Comparison of ENCODE assay signal across 8 cellular contexts in genomic region chr9:122264360-122265264, GRCh38. TPM values are rescaled to one million over a fixed set of nuclear protein-coding genes. Genes with fewer than 3 reads are reported as not detected.
DNase-seq lines count a peak whose midpoint lies in the region; ATAC-seq and TF ChIP-seq lines count a peak whose summit lies in the region.

A gene with protein sequence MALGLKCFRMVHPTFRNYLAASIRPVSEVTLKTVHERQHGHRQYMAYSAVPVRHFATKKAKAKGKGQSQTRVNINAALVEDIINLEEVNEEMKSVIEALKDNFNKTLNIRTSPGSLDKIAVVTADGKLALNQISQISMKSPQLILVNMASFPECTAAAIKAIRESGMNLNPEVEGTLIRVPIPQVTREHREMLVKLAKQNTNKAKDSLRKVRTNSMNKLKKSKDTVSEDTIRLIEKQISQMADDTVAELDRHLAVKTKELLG (plus strand): TSS chr9:122264882. CDS start chr9:122270892, 6,010 bp downstream.
Gene RBM18, minus strand, starts transcription at chr9:122264840. Its CDS starts 3,348 bp downstream, at chr9:122261492.

- no peak for TF ChIP-seq CTCF in PC-3 (conservative IDR thresholded peaks at IDR 0.05; ENCODE audit: low read depth, low read length)

- peak within 1 kb of the TSS; percentile 88 for H3K4me2 ChIP-seq in PC-3 (ENCODE audit: low read length)

- 0% methylated on average over 63 to 64 of the region's 64 CpGs for WGBS in esophagus, 2 donors

- peak within 1 kb of the TSS; percentile 98 for H3K9ac ChIP-seq in PC-3 (ENCODE audit: low read length)
- H3K9ac ChIP-seq in mucosa of stomach (ENCODE audit: low read length): peak within 1 kb of the TSS; percentile 86

- peak within 1 kb of the TSS; percentile 100 for H3K27ac Mint-ChIP-seq in activated T-cell treated with anti-CD3 and anti-CD28 coated beads, Interleukin-2, amount 50 U/mL, for 24 hours

- DNase-seq in DMS114 treated with DMSO at 0.1 percent for 48 hours (lab: John Stamatoyannopoulos, UW; ENCODE audit: unreplicated experiment) (peak; percentile 64), HuH-7.5 (ENCODE audit: low spot score) (peak; percentile 69), PC-3 (peak; percentile 82)
- peak; percentile 96 for DNase-seq in activated T-cell treated with anti-CD3 and anti-CD28 coated beads, Interleukin-2, amount 50 U/mL, for 24 hours
- DNase-seq in stimulated activated CD8-positive, alpha-beta memory T cell treated with anti-CD3 and anti-CD28 coated beads, Interleukin-4, amount 100 ng/mL, for 48 hours: peak; percentile 95

- peak within 1 kb of the TSS; percentile 99 for H3K4me3 Mint-ChIP-seq in activated T-cell treated with anti-CD3 and anti-CD28 coated beads, Interleukin-2, amount 50 U/mL, for 24 hours

- BruUV-seq in PC-3 (replicated peaks; lab: Mats Ljungman, UMichigan): TSS peak; percentile 66

- peaks cover 36% of the 10 kb centered on the region for H3K4me1 ChIP-seq in PC-3 (ENCODE audit: insufficient read depth, low read length)
- peaks cover 0 to 6% of the 10 kb centered on the region in 2 donors for H3K4me1 ChIP-seq in esophagus (ENCODE audit: control insufficient read depth in 2 of 2, insufficient read depth in 2 of 2, low read length in 1 of 2)
- H3K4me1 ChIP-seq in mucosa of stomach (ENCODE audit: control insufficient read depth, insufficient read depth, low read length): peaks cover 38% of the 10 kb centered on the region

- H3K27me3 Mint-ChIP-seq in activated T-cell treated with anti-CD3 and anti-CD28 coated beads, Interleukin-2, amount 50 U/mL, for 24 hours: no peaks in the 10 kb centered on the region

- peaks cover 69% of the 10 kb centered on the region for H3K79me2 ChIP-seq in PC-3 (ENCODE audit: low read length)

- H2AFZ ChIP-seq in PC-3 (ENCODE audit: low read length): peak within 1 kb of the TSS; percentile 93

- POLR2A ChIA-PET in PC-3 (lab: Charles Lee; ENCODE audit: unreplicated experiment): interaction anchor here (0.6 to 0.7 kb wide), 2 partner anchors 25 to 125 kb away, joined by 4 read pairs; no protein-coding TSS in a partner anchor

- ATAC-seq in GM21526 (IDR thresholded peaks at IDR 0.05; ENCODE audit: low FRiP score, unreplicated experiment) (peak; percentile 86), PC-3 (peak; percentile 79)

- H3K9me3 ChIP-seq in PC-3 (ENCODE audit: low read length): no peaks in the 10 kb centered on the region
- no peaks in the 10 kb centered on the region for H3K9me3 ChIP-seq in esophagus (ENCODE audit: control insufficient read depth in 2 of 2, insufficient read depth in 1 of 2, low read depth in 1 of 2, low read length in 1 of 2)
- no peaks in the 10 kb centered on the region for H3K9me3 ChIP-seq in mucosa of stomach (ENCODE audit: control insufficient read depth, low read length)

- no peaks in the 10 kb centered on the region for H3F3A ChIP-seq in PC-3 (ENCODE audit: low read length, unreplicated experiment)

- peaks cover 81% of the 10 kb centered on the region for H3K36me3 Mint-ChIP-seq in activated T-cell treated with anti-CD3 and anti-CD28 coated beads, Interleukin-2, amount 50 U/mL, for 24 hours (ENCODE audit: low read depth)

- peaks cover 52% of the 10 kb centered on the region for H3K4me1 Mint-ChIP-seq in activated T-cell treated with anti-CD3 and anti-CD28 coated beads, Interleukin-2, amount 50 U/mL, for 24 hours (ENCODE audit: low read depth)

- H3K9me2 ChIP-seq in PC-3 (replicated peaks; ENCODE audit: low read length): no peaks in the 10 kb centered on the region

- H3K27me3 ChIP-seq in PC-3 (ENCODE audit: low read length) (no peaks in the 10 kb centered on the region), esophagus (ENCODE audit: control insufficient read depth in 1 of 2, insufficient read depth in 2 of 2, low read length in 2 of 2) (no peaks in the 10 kb centered on the region), mucosa of stomach (ENCODE audit: control insufficient read depth, insufficient read depth, low read length) (no peaks in the 10 kb centered on the region)

- H4K20me1 ChIP-seq in PC-3 (ENCODE audit: low read length): no peaks in the 10 kb centered on the region

- H3K4me3 ChIP-seq in PC-3 (ENCODE audit: low read length) (peak within 1 kb of the TSS; percentile 74), esophagus (ENCODE audit: low read depth in 1 of 2, low read length in 2 of 2) (peak within 1 kb of the TSS; percentile 72 to 87), mucosa of stomach (ENCODE audit: low read length) (peak within 1 kb of the TSS; percentile 56)

- CTCF ChIA-PET in PC-3 (lab: Charles Lee): interaction anchor here (0.8 kb wide), 1 partner anchor 140 kb away, joined by 3 read pairs; no protein-coding TSS in a partner anchor

- intact Hi-C loops in PC-3 (cut with micrococcal nuclease): loop anchor here (10.0 kb wide), 1 partner anchor 140 kb away; no protein-coding TSS in a partner anchor

- H3K9me3 Mint-ChIP-seq in activated T-cell treated with anti-CD3 and anti-CD28 coated beads, Interleukin-2, amount 50 U/mL, for 24 hours: no peaks in the 10 kb centered on the region

- peaks cover 8% of the 10 kb centered on the region; the same call in 1 of the 2 replicates for H3K36me3 ChIP-seq in PC-3 (ENCODE audit: low read depth, low read length)
- H3K36me3 ChIP-seq in esophagus (ENCODE audit: control insufficient read depth in 2 of 2, insufficient read depth in 2 of 2, low read length in 1 of 2): peaks cover 0 to 9% of the 10 kb centered on the region in 2 donors
- peaks cover 5% of the 10 kb centered on the region for H3K36me3 ChIP-seq in mucosa of stomach (ENCODE audit: control insufficient read depth, insufficient read depth, low read length)

- peak within 1 kb of the TSS; percentile 89 for H3K27ac ChIP-seq in PC-3 (ENCODE audit: low read length)
- H3K27ac ChIP-seq in esophagus (ENCODE audit: low read depth in 2 of 2, low read length in 1 of 2): peak within 1 kb of the TSS; percentile 88 to 94

RNA-seq across cellular contexts. Expression of the first gene that starts in this region (rescaled TPM):
- total RNA-seq in PC-3 (2014; rRNA removed): 27.0 and 30.2 TPM in 2 replicates
- polyA plus RNA-seq in esophagus: 10 to 100 TPM; 22.4 to 36.3 TPM

RNA-seq across cellular contexts. Expression of gene RBM18, which starts in this region (rescaled TPM):
- 5.1 and 8.3 TPM in 2 replicates for total RNA-seq in PC-3 (2014; rRNA removed)
- polyA plus RNA-seq in esophagus: 1 to 10 TPM; 3.1 to 6.3 TPM

Comparison
In these comparisons a context has a peak if more than half of its experiments do, and no peak if none do; other contexts are left out.
1. Peak in every context shown above with its lines: DNase-seq, ATAC-seq, H3K4me3 ChIP-seq and H3K27ac ChIP-seq.